In the genomic region with DNA sequence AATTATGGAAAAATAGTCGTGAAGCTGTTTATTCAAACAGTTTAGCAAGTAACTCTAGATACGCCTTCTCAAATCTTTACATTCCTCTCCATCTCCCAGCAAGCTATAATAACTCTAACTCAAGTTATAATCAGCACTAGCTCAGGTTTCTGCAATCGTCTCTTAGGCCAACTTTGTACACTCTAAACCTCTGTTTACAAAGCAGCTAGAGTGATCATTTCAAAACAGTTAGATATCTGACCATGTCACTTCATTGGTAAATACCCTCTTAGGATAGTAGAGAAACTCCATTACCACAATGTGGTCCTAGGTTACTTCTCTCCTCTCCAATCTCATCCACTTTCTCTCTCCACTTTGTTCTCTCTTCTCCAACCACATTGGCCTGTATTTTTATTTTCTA, we compare ENCODE assay signal across 24 cellular contexts. TPM values are rescaled to one million over a fixed set of nuclear protein-coding genes. Genes with fewer than 3 reads are reported as not detected.
"Had no signal": no experiment of that assay in that cellular context is flagged by ENCODE, and none has a peak within 500 bp of the region (broad histone marks: within the 10 kb centered on the region; RNA-seq: fewer than 3 reads in every experiment).

No MANE protein-coding gene starts in this region.

- H3K36me3 Mint-ChIP-seq: naive thymus-derived CD8-positive, alpha-beta T cell; stimulated activated effector memory CD8-positive, alpha-beta T cell treated with anti-CD3 and anti-CD28 coated beads, Interleukin-12 subunit alpha, Interleukin-12 subunit beta, amount 100 ng/mL, for 72 hours had no signal

- H3K27ac Mint-ChIP-seq: endodermal cell; naive thymus-derived CD8-positive, alpha-beta T cell; progenitor cell of endocrine pancreas; stimulated activated effector memory CD8-positive, alpha-beta T cell treated with anti-CD3 and anti-CD28 coated beads, Interleukin-12 subunit alpha, Interleukin-12 subunit beta, amount 100 ng/mL, for 72 hours; stimulated activated naive CD8-positive, alpha-beta T cell treated with anti-CD3 and anti-CD28 coated beads, Interleukin-15, Interleukin-2, amounts not matched to agents 100 ng/mL and 50 ng/mL, for 24 hours had no signal

- H3K36me3 ChIP-seq: heart right ventricle, pancreas, tibial nerve, upper lobe of right lung had no signal

- H3K27me3 ChIP-seq: heart right ventricle, pancreas, testis, tibial nerve, upper lobe of right lung had no signal

- H3K27me3 Mint-ChIP-seq: progenitor cell of endocrine pancreas; stimulated activated naive CD8-positive, alpha-beta T cell treated with anti-CD3 and anti-CD28 coated beads, Interleukin-15, Interleukin-2, amounts not matched to agents 100 ng/mL and 50 ng/mL, for 24 hours had no signal

- H3K4me1 Mint-ChIP-seq: naive thymus-derived CD8-positive, alpha-beta T cell; stimulated activated effector memory CD8-positive, alpha-beta T cell treated with anti-CD3 and anti-CD28 coated beads, Interleukin-12 subunit alpha, Interleukin-12 subunit beta, amount 100 ng/mL, for 72 hours had no signal

- H3K4me1 ChIP-seq: testis had no signal

- H3K4me3 Mint-ChIP-seq: endodermal cell; naive thymus-derived CD8-positive, alpha-beta T cell; neural crest cell; stimulated activated effector memory CD8-positive, alpha-beta T cell treated with anti-CD3 and anti-CD28 coated beads, Interleukin-12 subunit alpha, Interleukin-12 subunit beta, amount 100 ng/mL, for 72 hours; stimulated activated naive CD8-positive, alpha-beta T cell treated with anti-CD3 and anti-CD28 coated beads, Interleukin-15, Interleukin-2, amounts not matched to agents 100 ng/mL and 50 ng/mL, for 24 hours had no signal

- H3K4me3 ChIP-seq: coronary artery, heart right ventricle, mucosa of descending colon, pancreas, testis, tibial nerve, upper lobe of right lung had no signal

- ATAC-seq: heart right ventricle; left ventricle myocardium superior; mucosa of descending colon; naive thymus-derived CD8-positive, alpha-beta T cell; pancreas; right cardiac atrium; stimulated activated effector memory CD8-positive, alpha-beta T cell treated with anti-CD3 and anti-CD28 coated beads, Interleukin-12 subunit alpha, Interleukin-12 subunit beta, amount 100 ng/mL, for 72 hours; upper lobe of right lung had no signal

- H3K27ac ChIP-seq: pancreas, testis, tibial nerve, upper lobe of right lung had no signal

- DNase-seq: caudate nucleus; effector CD4-positive, alpha-beta T cell; endodermal cell; erythroblast; heart right ventricle; left ventricle myocardium superior; mammary epithelial cell; mucosa of descending colon; naive thymus-derived CD8-positive, alpha-beta T cell; pancreas; right cardiac atrium; stimulated activated CD4-positive, alpha-beta T cell treated with anti-CD3 and anti-CD28 coated beads, Interleukin-4, amount 100 ng/mL, for 1 hour; stimulated activated CD8-positive, alpha-beta memory T cell treated with anti-CD3 and anti-CD28 coated beads, Interleukin-4, amount 100 ng/mL, for 48 hours; testis; upper lobe of right lung had no signal

- FAIRE-seq: endothelial cell of umbilical vein, frontal cortex, keratinocyte, pancreas had no signal

- H3K9me3 ChIP-seq: heart right ventricle, mucosa of descending colon, pancreas, testis, tibial nerve, upper lobe of right lung had no signal

- H3K9me3 Mint-ChIP-seq: endodermal cell; neural crest cell; stimulated activated naive CD8-positive, alpha-beta T cell treated with anti-CD3 and anti-CD28 coated beads, Interleukin-15, Interleukin-2, amounts not matched to agents 100 ng/mL and 50 ng/mL, for 24 hours had no signal

RNA-seq across cellular contexts. Expression of a gene that starts 31.2 kb away (rescaled TPM):
- total RNA-seq: naive thymus-derived CD8-positive, alpha-beta T cell had no signal
